Comparison of ENCODE assay signal across 7 cellular contexts in the genomic region with DNA sequence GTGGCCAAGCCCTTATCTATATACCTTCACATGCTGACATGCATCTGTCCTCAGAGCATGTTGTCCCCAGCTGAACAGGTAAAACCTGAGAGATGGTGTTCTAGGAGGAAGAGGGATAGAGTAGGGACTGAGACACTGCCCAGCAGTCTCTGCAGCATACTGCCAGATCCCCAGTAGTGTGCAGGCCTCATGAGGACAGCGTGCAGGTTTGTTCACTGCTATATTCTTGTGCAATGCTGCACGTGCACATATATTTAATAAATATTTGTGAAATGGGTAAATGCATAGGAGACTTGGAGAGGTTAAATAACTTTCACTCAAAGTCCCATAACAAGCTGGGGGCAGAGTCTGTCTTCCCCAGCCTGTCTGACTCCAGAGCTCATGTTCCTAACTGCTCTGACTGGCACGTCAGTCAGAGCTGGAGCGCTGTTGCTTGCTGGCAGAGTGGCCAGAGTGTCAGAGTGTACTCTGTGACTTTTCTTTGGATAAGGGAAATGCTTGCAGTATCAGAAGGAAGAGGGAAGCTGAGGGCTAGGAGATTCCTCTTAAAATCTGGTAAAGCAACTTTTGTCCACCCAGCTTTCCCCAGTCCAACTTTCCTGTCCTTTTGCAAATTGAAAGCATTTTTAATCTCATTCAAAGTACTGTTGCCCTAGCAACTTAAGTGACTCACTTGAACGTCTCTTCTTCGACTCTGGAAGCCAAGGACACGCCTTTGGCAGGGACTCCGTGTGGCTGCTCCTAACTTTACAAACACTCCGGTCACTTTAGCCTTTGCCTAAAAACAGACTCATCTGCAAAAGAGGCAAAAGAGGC. TPM values are rescaled to one million over a fixed set of nuclear protein-coding genes. Genes with fewer than 3 reads are reported as not detected.
DNase-seq lines count a peak whose midpoint lies in the region; ATAC-seq and TF ChIP-seq lines count a peak whose summit lies in the region.

No MANE protein-coding gene starts in this region.

- peak overlapping the region; percentile 22 to 36 (median 27) for H3K27ac ChIP-seq in thyroid gland

- no peaks in the 10 kb centered on the region for H3K27me3 ChIP-seq in thyroid gland

- intact Hi-C loops in lower leg skin (cut with DNase I; ENCODE audit: low total_unique reads) = no loop called here
- intact Hi-C loops in thyroid gland (cut with DNase I) = loop anchor here (10.0 kb wide), 1 partner anchor 118 kb away; no protein-coding TSS in a partner anchor

- no peak for ATAC-seq in HG03354 (IDR thresholded peaks at IDR 0.05; ENCODE audit: poor library complexity, severe bottlenecking, unreplicated experiment)
- ATAC-seq in GM18502 (IDR thresholded peaks at IDR 0.05; ENCODE audit: poor library complexity, unreplicated experiment) = no peak

- H3K36me3 Mint-ChIP-seq in activated naive CD4-positive, alpha-beta T cell treated with anti-CD3 and anti-CD28 coated beads, Interleukin-2, amount 10 ng/mL, durations not matched to agents 7 days and 5 days = peaks cover 5% of the 10 kb centered on the region

- H3K4me3 Mint-ChIP-seq in activated naive CD4-positive, alpha-beta T cell treated with anti-CD3 and anti-CD28 coated beads, Interleukin-2, amount 10 ng/mL, durations not matched to agents 7 days and 5 days = no peak overlapping the region

- H3K4me3 ChIP-seq in choroid plexus epithelial cell (ENCODE audit: low read depth, low read length) (no peak overlapping the region), lower leg skin (ENCODE audit: low read depth, poor library complexity, severe bottlenecking) (no peak overlapping the region), thyroid gland (replicated peaks in 1 of 3) (peak overlapping the region in 1 of 3 donors; percentile 1)

- no peak overlapping the region for H3K27ac Mint-ChIP-seq in activated naive CD4-positive, alpha-beta T cell treated with anti-CD3 and anti-CD28 coated beads, Interleukin-2, amount 10 ng/mL, durations not matched to agents 7 days and 5 days

- peaks cover 19 to 21% of the 10 kb centered on the region in 2 donors for H3K4me1 ChIP-seq in thyroid gland

- no peaks in the 10 kb centered on the region for H3K27me3 Mint-ChIP-seq in activated naive CD4-positive, alpha-beta T cell treated with anti-CD3 and anti-CD28 coated beads, Interleukin-2, amount 10 ng/mL, durations not matched to agents 7 days and 5 days

- CTCF ChIA-PET in activated naive CD4-positive, alpha-beta T cell treated with anti-CD3 and anti-CD28 coated beads, Interleukin-2, amount 10 ng/mL, durations not matched to agents 7 days and 5 days (lab: Charles Lee) = interaction anchor here (1.5 kb wide), 1 partner anchor 116 kb away, joined by 4 read pairs; no protein-coding TSS in a partner anchor

- no peaks in the 10 kb centered on the region for H3K4me1 Mint-ChIP-seq in activated naive CD4-positive, alpha-beta T cell treated with anti-CD3 and anti-CD28 coated beads, Interleukin-2, amount 10 ng/mL, durations not matched to agents 7 days and 5 days

- H3K9me3 Mint-ChIP-seq in activated naive CD4-positive, alpha-beta T cell treated with anti-CD3 and anti-CD28 coated beads, Interleukin-2, amount 10 ng/mL, durations not matched to agents 7 days and 5 days = no peaks in the 10 kb centered on the region

- 18 to 20% methylated on average over 9 of the region's 9 CpGs for WGBS in lower leg skin, 2 donors
- WGBS in thyroid gland, 2 donors = 19 to 22% methylated on average over 9 of the region's 9 CpGs

- no peak for TF ChIP-seq POLR2A in lower leg skin (IDR thresholded peaks at IDR 0.05)
- TF ChIP-seq POLR2A in thyroid gland (IDR thresholded peaks at IDR 0.05) = no peak

- peaks cover 0 to 6% of the 10 kb centered on the region in 2 donors for H3K36me3 ChIP-seq in thyroid gland

- no peak for TF ChIP-seq CTCF in choroid plexus epithelial cell (conservative IDR thresholded peaks at IDR 0.05; ENCODE audit: low read depth, low read length)
- no peak for TF ChIP-seq CTCF in lower leg skin (IDR thresholded peaks at IDR 0.05)
- TF ChIP-seq CTCF in thyroid gland (IDR thresholded peaks at IDR 0.05) = no peak

- H3K9me3 ChIP-seq in thyroid gland = no peaks in the 10 kb centered on the region

- DNase-seq in LHCN-M2 (ENCODE audit: low read depth) (peak; percentile 68), choroid plexus epithelial cell (ENCODE audit: low read depth) (peak; percentile 67), lower leg skin (ENCODE audit: low spot score in 2 of 2) (peak; percentile 89 to 95), thyroid gland (peak; percentile 72 to 78)
- no peak for DNase-seq in activated naive CD4-positive, alpha-beta T cell treated with anti-CD3 and anti-CD28 coated beads, Interleukin-2, amount 10 ng/mL, durations not matched to agents 7 days and 5 days

RNA-seq across cellular contexts. Expression of gene POLR3B, which starts 14.9 kb away (rescaled TPM):
- total RNA-seq in LHCN-M2 (2014; rRNA removed) (10.6 and 13.3 TPM in 2 replicates), lower leg skin (10 to 100 TPM in 3 of 4 donors, 1 to 10 TPM in 1; 9.4 to 12.9 (median 12.1) TPM), thyroid gland (10 to 100 TPM in 3 of 4 donors, 1 to 10 TPM in 1; 6.0 to 13.8 (median 12.0) TPM)
- polyA plus RNA-seq in LHCN-M2 (2012) = 5.0 TPM

RNA-seq across cellular contexts. Expression of gene TCP11L2, which starts 40.1 kb away (rescaled TPM):
- total RNA-seq in LHCN-M2 (2014; rRNA removed) (2.6 and 5.1 TPM in 2 replicates), lower leg skin (10 to 100 TPM; 55.5 to 81.4 (median 72.7) TPM), thyroid gland (10 to 100 TPM; 39.7 to 72.3 (median 59.9) TPM)
- polyA plus RNA-seq in LHCN-M2 (2012) = 2.5 TPM
